20 cellular contexts compared by ENCODE assay signal in genomic region chr3:12944413-12944812, GRCh38.
DNase-seq lines count a peak whose midpoint lies in the region; ATAC-seq and TF ChIP-seq lines count a peak whose summit lies in the region.
"Had no signal": no experiment of that assay in that cellular context is flagged by ENCODE, and none has a peak within 500 bp of the region (broad histone marks: within the 10 kb centered on the region; RNA-seq: fewer than 3 reads in every experiment).

No MANE protein-coding gene starts in this region.

- DNase-seq in activated T-cell treated with anti-CD3 and anti-CD28 coated beads, Interleukin-2, amount 50 U/mL, for 24 hours = no peak
- DNase-seq in activated T-cell treated with anti-CD3 and anti-CD28 coated beads, Interleukin-2, amount 50 U/mL, for 4 hours = no peak
- DNase-seq in dorsolateral prefrontal cortex = no peak
- DNase-seq in memory B cell (ENCODE audit: low spot score in 2 of 2) = no peak
- peak; percentile 28 for DNase-seq in testis
- DNase-seq in activated CD8-positive, alpha-beta memory T cell treated with anti-CD3 and anti-CD28 coated beads, Interleukin-2, amount 50 U/mL, for 48 hours = no peak
- DNase-seq in cerebellum (ENCODE audit: low spot score) = no peak
- DNase-seq in G401 (ENCODE audit: low spot score) = no peak
- DNase-seq: 8988T; activated CD4-positive, alpha-beta T cell treated with anti-CD3 and anti-CD28 coated beads, Interleukin-2, amount 50 U/mL, for 4 hours; amniotic stem cell; dermis blood vessel endothelial cell; DMS79; Kasumi-1; naive B cell; NCI-H1436 treated with DMSO at 0.1 percent for 48 hours; NCI-H510A; stimulated activated CD4-positive, alpha-beta T cell treated with anti-CD3 and anti-CD28 coated beads, Interleukin-2, amount 100 ng/mL, for 24 hours had no signal

- H3K27me3 ChIP-seq in dorsolateral prefrontal cortex (no peaks in the 10 kb centered on the region), testis (no peaks in the 10 kb centered on the region)

- H3K9me3 Mint-ChIP-seq in activated T-cell treated with anti-CD3 and anti-CD28 coated beads, Interleukin-2, amount 50 U/mL, for 24 hours = no peaks in the 10 kb centered on the region
- no peaks in the 10 kb centered on the region for H3K9me3 Mint-ChIP-seq in activated T-cell treated with anti-CD3 and anti-CD28 coated beads, Interleukin-2, amount 50 U/mL, for 4 hours
- no peaks in the 10 kb centered on the region for H3K9me3 Mint-ChIP-seq in memory B cell
- H3K9me3 Mint-ChIP-seq: naive B cell had no signal

- no peaks in the 10 kb centered on the region for H3K36me3 ChIP-seq in testis (ENCODE audit: low read depth, missing control alignments)

- no peak for TF ChIP-seq POLR2A in testis (IDR thresholded peaks at IDR 0.05)

- no peak for ATAC-seq in activated T-cell treated with anti-CD3 and anti-CD28 coated beads, Interleukin-2, amount 50 U/mL, for 4 hours
- ATAC-seq in memory B cell (ENCODE audit: low read depth) = no peak

- intact Hi-C loops in dorsolateral prefrontal cortex (cut with DNase I) = loop anchor here (5.0 kb wide), 2 partner anchors 33 to 47 kb away; no protein-coding TSS in a partner anchor
- intact Hi-C loops in testis (cut with DNase I; ENCODE audit: low total_unique reads) = no loop called here

- TF ChIP-seq CTCF in dorsolateral prefrontal cortex (IDR thresholded peaks at IDR 0.05 in 54 of 56, conservative IDR thresholded peaks at IDR 0.05 in 2 of 56; ENCODE audit: low read depth in 1 of 56, partially characterized antibody in 56 of 56) (no peak), testis (IDR thresholded peaks at IDR 0.05) (no peak)

- peak overlapping the region; percentile 33 for H3K27ac Mint-ChIP-seq in activated T-cell treated with anti-CD3 and anti-CD28 coated beads, Interleukin-2, amount 50 U/mL, for 24 hours
- H3K27ac Mint-ChIP-seq in memory B cell = peak overlapping the region; percentile 47
- H3K27ac Mint-ChIP-seq: CD14-positive monocyte had no signal

- WGBS in testis, 2 donors = 26 to 40% methylated on average over 6 to 15 of the region's 15 CpGs

- H3K27me3 Mint-ChIP-seq in activated T-cell treated with anti-CD3 and anti-CD28 coated beads, Interleukin-2, amount 50 U/mL, for 24 hours = no peaks in the 10 kb centered on the region
- H3K27me3 Mint-ChIP-seq in activated T-cell treated with anti-CD3 and anti-CD28 coated beads, Interleukin-2, amount 50 U/mL, for 4 hours (ENCODE audit: low read depth) = no peaks in the 10 kb centered on the region
- H3K27me3 Mint-ChIP-seq in memory B cell = no peaks in the 10 kb centered on the region
- H3K27me3 Mint-ChIP-seq: naive B cell had no signal

- no peaks in the 10 kb centered on the region for H3K9me3 ChIP-seq in testis

- in situ Hi-C loops in G401 (cut with HindIII; ENCODE audit: low sequenced_read_pairs) = loop anchor here (10.0 kb wide), 1 partner anchor 60 kb away; no protein-coding TSS in a partner anchor

- H3K4me1 Mint-ChIP-seq in activated T-cell treated with anti-CD3 and anti-CD28 coated beads, Interleukin-2, amount 50 U/mL, for 24 hours (ENCODE audit: low read depth) = peaks cover 35% of the 10 kb centered on the region
- peaks cover 31% of the 10 kb centered on the region for H3K4me1 Mint-ChIP-seq in activated T-cell treated with anti-CD3 and anti-CD28 coated beads, Interleukin-2, amount 50 U/mL, for 4 hours (ENCODE audit: low read depth)
- peaks cover 39% of the 10 kb centered on the region for H3K4me1 Mint-ChIP-seq in memory B cell

- H3K4me3 Mint-ChIP-seq in activated T-cell treated with anti-CD3 and anti-CD28 coated beads, Interleukin-2, amount 50 U/mL, for 24 hours = no peak overlapping the region
- no peak overlapping the region for H3K4me3 Mint-ChIP-seq in activated T-cell treated with anti-CD3 and anti-CD28 coated beads, Interleukin-2, amount 50 U/mL, for 4 hours
- H3K4me3 Mint-ChIP-seq in memory B cell = no peak overlapping the region
- H3K4me3 Mint-ChIP-seq: CD14-positive monocyte, naive B cell had no signal

- H3K27ac ChIP-seq in dorsolateral prefrontal cortex (peak overlapping the region; percentile 87 to 100 (median 97)), testis (no peak overlapping the region)
- H3K27ac ChIP-seq: SK-N-MC had no signal

- H3K4me3 ChIP-seq in dorsolateral prefrontal cortex = peak overlapping the region in 3 of 59 donors; percentile 7 to 33 (median 26)
- H3K4me3 ChIP-seq in testis = no peak overlapping the region
- H3K4me3 ChIP-seq: SK-N-MC had no signal

- H3K4me1 ChIP-seq in testis = peaks cover 27% of the 10 kb centered on the region

- H3K36me3 Mint-ChIP-seq in activated T-cell treated with anti-CD3 and anti-CD28 coated beads, Interleukin-2, amount 50 U/mL, for 24 hours (ENCODE audit: low read depth) = peaks cover 19% of the 10 kb centered on the region
- peaks cover 7% of the 10 kb centered on the region for H3K36me3 Mint-ChIP-seq in activated T-cell treated with anti-CD3 and anti-CD28 coated beads, Interleukin-2, amount 50 U/mL, for 4 hours (ENCODE audit: insufficient read depth)
- peaks cover 12% of the 10 kb centered on the region for H3K36me3 Mint-ChIP-seq in memory B cell

Comparison
In these comparisons a context has a peak if more than half of its experiments do, and no peak if none do; other contexts are left out.
1. H3K27ac ChIP-seq: peak in dorsolateral prefrontal cortex (59 of 59); none in testis (0 of 2).